ENCODE assay signal across 8 cellular contexts in genomic region chr2:171687287-171688128, GRCh38.
DNase-seq lines count a peak whose midpoint lies in the region; ATAC-seq lines count a peak whose summit lies in the region.

Gene DYNC1I2 (plus strand): TSS chr2:171687469. CDS start chr2:171690156, 2,687 bp downstream.

- DNase-seq in DMS 273 (lab: John Stamatoyannopoulos, UW; ENCODE audit: unreplicated experiment) (peak; percentile 97), HuH-7 (ENCODE audit: low spot score) (peak; percentile 82), OCI-M1 (lab: John Stamatoyannopoulos, UW) (peak; percentile 94), activated T-cell treated with anti-CD3 and anti-CD28 coated beads for 24 hours (ENCODE audit: low read depth) (peak; percentile 67), epidermal melanocyte (ENCODE audit: insufficient read length, low spot score) (peak; percentile 86), middle frontal gyrus (ENCODE audit: extremely low spot score, low spot score) (peak; percentile 92)
- peak; percentile 55 to 57 for DNase-seq in stimulated activated CD8-positive, alpha-beta memory T cell treated with anti-CD3 and anti-CD28 coated beads, Interleukin-2, amount 100 ng/mL, for 48 hours (ENCODE audit: low read depth in 2 of 2)

- ATAC-seq in GM21447 (IDR thresholded peaks at IDR 0.05; ENCODE audit: unreplicated experiment): peak; percentile 89

Comparison
In these comparisons a context has a peak if more than half of its experiments do, and no peak if none do; other contexts are left out.
1. Peak in every context shown above with its lines: DNase-seq and ATAC-seq.